In genomic region chr15:67083135-67083766, GRCh38 we compare ENCODE assay signal across 10 cellular contexts. TPM values are rescaled to one million over a fixed set of nuclear protein-coding genes. Genes with fewer than 3 reads are reported as not detected.
A peak's percentile ranks its signal among the peaks of the same experiment; 100 is the strongest.
DNase-seq lines count a peak whose midpoint lies in the region; ATAC-seq, FAIRE-seq and TF ChIP-seq lines count a peak whose summit lies in the region.
"Had no signal": no experiment of that assay in that cellular context is flagged by ENCODE, and none has a peak within 500 bp of the region (broad histone marks: within the 10 kb centered on the region; RNA-seq: fewer than 3 reads in every experiment).

No MANE protein-coding gene starts in this region.

- H3K4me3 ChIP-seq in effector memory CD4-positive, alpha-beta T cell (ENCODE audit: insufficient read depth, low read depth, low read length, poor library complexity, severe bottlenecking) = peak overlapping the region; percentile 35
- H3K4me3 ChIP-seq in skeletal muscle tissue (ENCODE audit: low read length in 3 of 3) = no peak overlapping the region

- H3K4me1 ChIP-seq in effector memory CD4-positive, alpha-beta T cell (ENCODE audit: control insufficient read depth, insufficient read depth, low read length, poor library complexity, severe bottlenecking) = peaks cover 81% of the 10 kb centered on the region
- H3K4me1 ChIP-seq in skeletal muscle tissue (ENCODE audit: control insufficient read depth in 3 of 3, insufficient read depth in 3 of 3, low read length in 3 of 3) = peaks cover 94 to 97% (median 95%) of the 10 kb centered on the region in 3 donors

- no peaks in the 10 kb centered on the region for H3K9me3 ChIP-seq in effector memory CD4-positive, alpha-beta T cell (ENCODE audit: control insufficient read depth, low read length)
- H3K9me3 ChIP-seq in skeletal muscle tissue (ENCODE audit: control insufficient read depth in 3 of 3, low read length in 3 of 3) = no peaks in the 10 kb centered on the region

- H3K27ac ChIP-seq in effector memory CD4-positive, alpha-beta T cell (ENCODE audit: insufficient read depth, low read length, poor library complexity, severe bottlenecking) = peak overlapping the region; percentile 72
- peak overlapping the region; percentile 92 for H3K27ac ChIP-seq in skeletal muscle tissue (ENCODE audit: low read depth, low read length)

- DNase-seq in GM12891 (ENCODE audit: insufficient read length, low spot score) (no peak), RPMI7951 (ENCODE audit: low read depth) (peak; percentile 61), NCI-H748 treated with DMSO at 0.1 percent for 48 hours (lab: John Stamatoyannopoulos, UW) (no peak), NK-92 (lab: John Stamatoyannopoulos, UW; ENCODE audit: unreplicated experiment) (no peak)
- no peak for DNase-seq in effector memory CD4-positive, alpha-beta T cell
- DNase-seq: head of caudate nucleus, NCI-H2029 treated with DMSO at 0.1 percent for 48 hours had no signal

- FAIRE-seq in GM12891 (lab: Jason Lieb, UNC) = peak; percentile 76

- H3K36me3 ChIP-seq in effector memory CD4-positive, alpha-beta T cell (ENCODE audit: control insufficient read depth, insufficient read depth, low read length) = no peaks in the 10 kb centered on the region
- no peaks in the 10 kb centered on the region for H3K36me3 ChIP-seq in skeletal muscle tissue (ENCODE audit: control insufficient read depth in 3 of 3, insufficient read depth in 3 of 3, low read length in 3 of 3)

- peak; percentile 49 for TF ChIP-seq POLR2A in GM12891 (IDR thresholded peaks at IDR 0.05; ENCODE audit: low read depth, low read length)

- peak overlapping the region in 2 of 3 donors; percentile 18 to 39 for H3K9ac ChIP-seq in skeletal muscle tissue (ENCODE audit: low read depth in 1 of 3, low read length in 3 of 3)

- ATAC-seq in GM21360 (IDR thresholded peaks at IDR 0.05; ENCODE audit: unreplicated experiment) = no peak
- no peak for ATAC-seq in GM18511 (IDR thresholded peaks at IDR 0.05; ENCODE audit: unreplicated experiment)

- H3K27me3 ChIP-seq in effector memory CD4-positive, alpha-beta T cell (replicated peaks; ENCODE audit: control insufficient read depth, insufficient read depth, low read length, poor library complexity, severe bottlenecking) = no peaks in the 10 kb centered on the region
- H3K27me3 ChIP-seq in skeletal muscle tissue (ENCODE audit: control insufficient read depth in 3 of 3, insufficient read depth in 3 of 3, low read length in 3 of 3) = no peaks in the 10 kb centered on the region

TF ChIP-seq in GM12891, 5 proteins besides CTCF, POLR2A, EP300 and RAD21:
- TF ChIP-seq PAX5 (IDR thresholded peaks at IDR 0.05; ENCODE audit: insufficient read depth, low read length, severe bottlenecking) (no peak), POU2F2 (IDR thresholded peaks at IDR 0.05; ENCODE audit: low read depth, low read length) (0 out of 2 replicates have a peak, but pooled peaks have one; percentile 35), POLR2AphosphoS5 (IDR thresholded peaks at IDR 0.05; ENCODE audit: low read depth, low read length) (no peak), TAF1 (IDR thresholded peaks at IDR 0.05; ENCODE audit: low read depth, low read length) (no peak), SPI1 (IDR thresholded peaks at IDR 0.05; ENCODE audit: low read depth, low read length) (peak; percentile 38; the same call in 1 of the 2 replicates)
TF ChIP-seq in GM12891: peak in this region for 2.

RNA-seq across cellular contexts. Expression of gene SMAD3, which starts 17.8 kb away (rescaled TPM):
- polyA plus RNA-seq in GM12891 (2012; ENCODE audit: low read depth, missing spikeins) = 36.4 TPM
- total RNA-seq in RPMI7951 (2014; rRNA removed; shearing (Covaris generic)) = 17.7 and 19.7 TPM in 2 replicates
- total RNA-seq in skeletal muscle tissue = 17.2 TPM
